Comparison of ENCODE assay signal across 17 cellular contexts in genomic region chr4:113481820-113482219, GRCh38.
"Had no signal": no experiment of that assay in that cellular context is flagged by ENCODE, and none has a peak within 500 bp of the region (broad histone marks: within the 10 kb centered on the region; RNA-seq: fewer than 3 reads in every experiment).

No MANE protein-coding gene starts in this region.

- H3K4me1 Mint-ChIP-seq: neural progenitor cell had no signal

- H3K27me3 ChIP-seq: neural progenitor cell, stomach, suprapubic skin, tibial nerve had no signal

- H3K4me3 ChIP-seq: lung, neural progenitor cell, stomach, suprapubic skin, tibial nerve had no signal

- H3K36me3 ChIP-seq: neural progenitor cell, WERI-Rb-1 had no signal

- H3K27ac Mint-ChIP-seq: neural progenitor cell had no signal

- H3K27ac ChIP-seq: epithelial cell of prostate, neural progenitor cell, stomach, suprapubic skin, tibial nerve, WERI-Rb-1 had no signal

- H3K4me3 Mint-ChIP-seq: naive thymus-derived CD8-positive, alpha-beta T cell; neural progenitor cell had no signal

- H3K27me3 Mint-ChIP-seq: naive thymus-derived CD8-positive, alpha-beta T cell had no signal

- DNase-seq: activated CD4-positive, alpha-beta T cell treated with anti-CD3 and anti-CD28 coated beads, Interleukin-2, amount 50 U/mL, for 48 hours; activated gamma-delta T cell; amniotic stem cell; cortex of kidney; kidney; naive thymus-derived CD8-positive, alpha-beta T cell; posterior cingulate gyrus; stimulated activated CD4-positive, alpha-beta T cell treated with anti-CD3 and anti-CD28 coated beads, Interleukin-12 subunit alpha, Interleukin-12 subunit beta, amount 100 ng/mL, for 4 hours; stomach; T-helper 1 cell; WERI-Rb-1 had no signal

- H3K9me3 ChIP-seq: suprapubic skin had no signal

- ATAC-seq: activated naive CD4-positive, alpha-beta T cell treated with anti-CD3 and anti-CD28 coated beads, Interleukin-2, amount 50 U/mL, for 72 hours; naive thymus-derived CD8-positive, alpha-beta T cell had no signal

- H3K4me1 ChIP-seq: neural progenitor cell, stomach, suprapubic skin, tibial nerve had no signal
